8 cellular contexts compared by ENCODE assay signal in the genomic region with DNA sequence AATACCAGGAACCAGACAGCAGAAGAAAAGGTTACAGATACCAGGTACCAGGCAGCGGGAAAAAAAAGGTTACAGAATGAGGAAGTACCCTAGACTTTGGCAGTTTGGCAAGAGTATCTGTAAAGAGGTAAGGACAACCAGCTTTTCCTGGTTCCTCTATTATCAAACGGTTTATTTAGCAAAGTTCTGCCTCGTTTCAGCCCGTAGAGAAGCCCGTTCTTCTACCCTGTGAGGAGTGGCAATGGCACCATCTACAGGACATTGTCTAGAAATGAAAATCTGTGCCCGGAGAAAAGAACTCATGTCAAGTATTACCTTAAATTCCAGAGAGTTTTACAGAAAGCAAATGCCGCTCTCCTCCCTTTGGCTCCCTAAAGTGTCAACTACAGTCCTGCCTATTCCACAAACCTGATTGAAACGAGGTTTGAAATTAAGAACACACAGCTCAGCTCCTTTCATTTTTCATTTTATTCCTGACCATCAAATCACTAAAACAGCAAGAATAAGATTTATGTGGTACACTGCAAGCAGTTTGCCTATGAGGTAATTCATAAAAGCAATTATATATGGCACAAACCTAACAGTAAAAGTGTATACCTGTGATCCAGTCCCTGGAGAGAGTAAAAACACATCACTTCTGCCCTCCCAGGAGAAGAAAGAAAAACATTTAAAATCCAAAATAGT.
DNase-seq lines count a peak whose midpoint lies in the region; ATAC-seq and TF ChIP-seq lines count a peak whose summit lies in the region.

No MANE protein-coding gene starts in this region.

- peak; percentile 80 for TF ChIP-seq CTCF in neural crest cell (conservative IDR thresholded peaks at IDR 0.05)

- H3K27me3 Mint-ChIP-seq in neural crest cell (ENCODE audit: low read depth): peaks cover 50% of the 10 kb centered on the region

- TF ChIP-seq POLR2A in erythroblast (IDR thresholded peaks at IDR 0.05; ENCODE audit: low read length): no peak

- DNase-seq in Caki2 (ENCODE audit: low read depth) (peak; percentile 8), HS-5 (ENCODE audit: low read depth) (peak; percentile 1), RPMI7951 (ENCODE audit: low read depth) (peak; percentile 31), erythroblast (lab: John Stamatoyannopoulos, UW) (peak; percentile 8 to 30), neural crest cell (ENCODE audit: low read depth, low spot score) (peak; percentile 9), cerebellar nuclear complex (lab: John Stamatoyannopoulos, UW) (no peak)
- no peak for DNase-seq in stimulated activated CD4-positive, alpha-beta T cell treated with anti-CD3 and anti-CD28 coated beads, Interleukin-2, amount 100 ng/mL, for 24 hours

- in situ Hi-C loops in Caki2 (cut with HindIII; ENCODE audit: low pct_unique_long_range_greater_than_20kb, low sequenced_read_pairs): no loop called here

- ATAC-seq in GM19452 (IDR thresholded peaks at IDR 0.05; ENCODE audit: unreplicated experiment): no peak

- H3K4me3 Mint-ChIP-seq in neural crest cell: no peak overlapping the region

- no peaks in the 10 kb centered on the region for H3K36me3 Mint-ChIP-seq in neural crest cell (ENCODE audit: low read depth)

- H3K9me3 Mint-ChIP-seq in neural crest cell: no peaks in the 10 kb centered on the region

- no peak overlapping the region for H3K27ac Mint-ChIP-seq in neural crest cell (ENCODE audit: unreplicated experiment)

- H3K4me1 Mint-ChIP-seq in neural crest cell: no peaks in the 10 kb centered on the region

Comparison
In these comparisons a context has a peak if more than half of its experiments do, and no peak if none do; other contexts are left out.
1. DNase-seq: peak in Caki2 (single experiment), HS-5 (single experiment), RPMI7951 (single experiment), erythroblast (2 of 2) and neural crest cell (single experiment); none in cerebellar nuclear complex (0 of 2) and stimulated activated CD4-positive, alpha-beta T cell treated with anti-CD3 and anti-CD28 coated beads, Interleukin-2, amount 100 ng/mL, for 24 hours (0 of 2).